23 cellular contexts compared by ENCODE assay signal in genomic region chr9:125969868-125970267, GRCh38.
"Had no signal": no experiment of that assay in that cellular context is flagged by ENCODE, and none has a peak within 500 bp of the region (broad histone marks: within the 10 kb centered on the region; RNA-seq: fewer than 3 reads in every experiment).

No MANE protein-coding gene starts in this region.

- H3K27ac Mint-ChIP-seq: activated naive CD8-positive, alpha-beta T cell treated with anti-CD3 and anti-CD28 coated beads for 36 hours; activated T-helper 2 cell treated with anti-CD3 and anti-CD28 coated beads, Interferon-gamma antibody, Interleukin-2, Interleukin-4, amounts not matched to agents 10 μg/mL and 5 μg/mL and 100 μg/mL, durations not matched to agents 14 hours and 24 hours and 36 hours; endodermal cell; T-helper 2 cell treated with Interferon-gamma antibody and Interleukin-4, amounts not matched to agents 5 μg/mL and 100 μg/mL, for 36 hours had no signal

- H3K27me3 Mint-ChIP-seq: activated naive CD8-positive, alpha-beta T cell treated with anti-CD3 and anti-CD28 coated beads for 36 hours; progenitor cell of endocrine pancreas had no signal

- H3K27ac ChIP-seq: coronary artery, heart right ventricle, left ventricle myocardium inferior, sigmoid colon, SK-N-MC, upper lobe of left lung, WERI-Rb-1 had no signal

- FAIRE-seq: bronchial epithelial cell had no signal

- ATAC-seq: activated T-cell treated with anti-CD3 and anti-CD28 coated beads, Interleukin-2, amount 50 U/mL, for 4 hours; heart right ventricle; mucosa of descending colon; stimulated activated naive CD8-positive, alpha-beta T cell treated with anti-CD3 and anti-CD28 coated beads, Interleukin-15, Interleukin-2, amounts not matched to agents 100 U/mL and 50 U/mL, for 24 hours had no signal

- H3K4me3 ChIP-seq: coronary artery, heart right ventricle, left ventricle myocardium inferior, mucosa of descending colon, sigmoid colon, SK-N-MC, upper lobe of left lung had no signal

- H3K4me1 ChIP-seq: heart right ventricle, left ventricle myocardium inferior, upper lobe of left lung had no signal

- H3K36me3 Mint-ChIP-seq: activated naive CD8-positive, alpha-beta T cell treated with anti-CD3 and anti-CD28 coated beads for 36 hours had no signal

- DNase-seq: activated CD4-positive, alpha-beta T cell treated with anti-CD3 and anti-CD28 coated beads, Interleukin-2, amount 50 U/mL, for 48 hours; activated CD8-positive, alpha-beta memory T cell treated with anti-CD3 and anti-CD28 coated beads, Interleukin-2, amount 50 U/mL, for 48 hours; activated naive CD4-positive, alpha-beta T cell; activated naive CD8-positive, alpha-beta T cell treated with anti-CD3 and anti-CD28 coated beads for 36 hours; activated T-cell treated with anti-CD3 and anti-CD28 coated beads, Interleukin-2, amount 50 U/mL, for 4 hours; cerebellar nuclear complex; endodermal cell; heart right ventricle; left ventricle myocardium inferior; mucosa of descending colon; retina; sigmoid colon; stimulated activated CD4-positive, alpha-beta T cell treated with anti-CD3 and anti-CD28 coated beads, Interleukin-4, amount 100 ng/mL, for 1 hour; stimulated activated naive CD8-positive, alpha-beta T cell treated with anti-CD3 and anti-CD28 coated beads, Interleukin-15, Interleukin-2, amounts not matched to agents 100 U/mL and 50 U/mL, for 24 hours; upper lobe of left lung; WERI-Rb-1 had no signal

- H3K9me3 ChIP-seq: heart right ventricle, mucosa of descending colon, sigmoid colon had no signal

- H3K4me1 Mint-ChIP-seq: endodermal cell, neural crest cell had no signal

- H3K27me3 ChIP-seq: heart right ventricle, sigmoid colon, upper lobe of left lung had no signal

- H3K9me3 Mint-ChIP-seq: activated T-cell treated with anti-CD3 and anti-CD28 coated beads, Interleukin-2, amount 50 U/mL, for 4 hours; activated T-helper 2 cell treated with anti-CD3 and anti-CD28 coated beads, Interferon-gamma antibody, Interleukin-2, Interleukin-4, amounts not matched to agents 10 μg/mL and 5 μg/mL and 100 μg/mL, durations not matched to agents 14 hours and 24 hours and 36 hours had no signal

- H3K4me3 Mint-ChIP-seq: activated naive CD8-positive, alpha-beta T cell treated with anti-CD3 and anti-CD28 coated beads for 36 hours; activated T-cell treated with anti-CD3 and anti-CD28 coated beads, Interleukin-2, amount 50 U/mL, for 4 hours; endodermal cell; neural crest cell; T-helper 2 cell treated with Interferon-gamma antibody and Interleukin-4, amounts not matched to agents 5 μg/mL and 100 μg/mL, for 36 hours had no signal
